Comparison of ENCODE assay signal across 2 cellular contexts in the genomic region with DNA sequence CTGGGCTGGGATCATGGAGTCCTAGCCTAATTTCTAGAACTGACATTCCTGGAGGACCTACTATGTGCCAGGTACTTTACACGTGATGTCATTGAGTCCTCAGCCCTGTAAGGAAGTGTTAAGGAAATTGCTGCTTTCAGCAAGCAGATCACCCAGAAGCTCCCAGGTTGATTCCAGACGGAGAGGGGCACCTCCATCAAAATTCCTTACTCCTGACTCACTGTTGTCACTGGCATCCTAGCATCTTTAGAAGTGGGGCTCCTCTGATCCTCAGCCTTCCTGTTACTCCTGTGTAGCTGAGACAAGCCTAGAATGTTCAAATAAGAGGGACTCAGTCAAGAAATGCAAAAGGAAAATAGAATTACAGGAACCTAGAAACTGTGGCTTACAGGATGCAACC.
TF ChIP-seq lines count a peak whose summit lies in the region.

No MANE protein-coding gene starts in this region.

TF ChIP-seq in HCT116, 20 proteins besides CTCF, POLR2A, EP300 and RAD21 (continued from another document):
- TF ChIP-seq ZBTB33 (IDR thresholded peaks at IDR 0.05; ENCODE audit: extremely low read depth, insufficient replicate concordance, low read length) (no peak), TCF7L2 (IDR thresholded peaks at IDR 0.05; ENCODE audit: borderline replicate concordance, extremely low read depth, insufficient read depth, insufficient read length) (peak; percentile 40), MAX (IDR thresholded peaks at IDR 0.05) (no peak)
TF ChIP-seq in HCT116: peak in this region for 1.

TF ChIP-seq in endothelial cell of umbilical vein, 7 proteins besides CTCF, POLR2A, EP300 and RAD21 (continued from another document):
- TF ChIP-seq EZH2 (IDR thresholded peaks at IDR 0.05; ENCODE audit: borderline replicate concordance, low read depth, low read length, severe bottlenecking) (no peak), MYC (IDR thresholded peaks at IDR 0.05; ENCODE audit: low read depth, low read length) (no peak), MAX (IDR thresholded peaks at IDR 0.05; ENCODE audit: insufficient read depth, insufficient read length) (no peak)
TF ChIP-seq in endothelial cell of umbilical vein: peak in this region for 0.
